26 cellular contexts compared by ENCODE assay signal in the genomic region with DNA sequence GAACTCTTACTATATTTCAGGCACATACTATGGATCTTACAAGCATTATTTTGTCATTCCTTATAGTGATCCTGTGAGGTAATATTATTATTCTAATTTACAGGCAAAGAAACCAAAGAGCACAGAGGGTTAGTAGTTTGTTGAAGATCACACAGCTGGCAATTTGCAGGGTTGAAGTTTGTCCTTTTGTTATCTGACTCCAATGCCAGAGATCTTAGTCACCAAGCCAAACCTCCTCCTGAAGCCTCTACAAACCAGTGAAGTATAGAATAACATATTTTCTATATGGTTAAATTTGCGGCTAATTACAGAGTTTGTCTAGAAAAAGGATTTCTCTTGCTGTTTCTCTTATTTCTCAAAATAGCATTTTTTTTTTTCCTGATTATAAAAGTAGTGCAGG. TPM values are rescaled to one million over a fixed set of nuclear protein-coding genes. Genes with fewer than 3 reads are reported as not detected.
"Had no signal": no experiment of that assay in that cellular context is flagged by ENCODE, and none has a peak within 500 bp of the region (broad histone marks: within the 10 kb centered on the region; RNA-seq: fewer than 3 reads in every experiment).

No MANE protein-coding gene starts in this region.

- H3K79me2 ChIP-seq: hepatocyte had no signal

- H3K4me3 ChIP-seq: esophagus squamous epithelium, hepatocyte, lung, neural progenitor cell, pancreas, smooth muscle cell, tibial artery, upper lobe of left lung, uterus had no signal

- H3K9me3 ChIP-seq: pancreas, uterus had no signal

- H3K36me3 ChIP-seq: esophagus squamous epithelium, neural progenitor cell, pancreas, tibial artery, upper lobe of left lung, uterus had no signal

- H3K27ac ChIP-seq: esophagus squamous epithelium, hepatocyte, neural progenitor cell, pancreas, tibial artery, upper lobe of left lung, uterus had no signal

- H3K4me2 ChIP-seq: hepatocyte, neural progenitor cell, smooth muscle cell had no signal

- H2AFZ ChIP-seq: hepatocyte, neural progenitor cell had no signal

- ATAC-seq: effector memory CD8-positive, alpha-beta T cell; left cardiac atrium; left ventricle myocardium superior; natural killer cell treated with Interleukin-12 subunit alpha and Interleukin-12 subunit beta and Interleukin-15 and Interleukin-18, amount 100 ng/mL, for 72 hours; pancreas; right cardiac atrium; stimulated activated effector memory CD8-positive, alpha-beta T cell treated with anti-CD3 and anti-CD28 coated beads, Interleukin-12 subunit alpha, Interleukin-12 subunit beta, amount 100 ng/mL, for 72 hours had no signal

- DNase-seq: effector memory CD8-positive, alpha-beta T cell; esophagus squamous epithelium; foreskin melanocyte; head of caudate nucleus; kidney; left cardiac atrium; left ventricle myocardium superior; mesenchymal stem cell; midbrain; occipital lobe; pancreas; right cardiac atrium; stimulated activated CD4-positive, alpha-beta T cell treated with anti-CD3 and anti-CD28 coated beads, Interleukin-2, amount 100 ng/mL, for 48 hours; stimulated activated CD8-positive, alpha-beta memory T cell treated with anti-CD3 and anti-CD28 coated beads, Interleukin-4, amount 100 ng/mL, for 48 hours; tibial artery; upper lobe of left lung; uterus had no signal

- H3K4me1 ChIP-seq: uterus had no signal

- H3K9ac ChIP-seq: neural progenitor cell had no signal

- H3K27me3 ChIP-seq: pancreas, uterus had no signal

RNA-seq across cellular contexts. Expression of gene ISLR2, which starts 11.2 kb away (rescaled TPM):
- total RNA-seq: epithelial cell of proximal tubule; hepatocyte; natural killer cell treated with Interleukin-12 subunit alpha and Interleukin-12 subunit beta and Interleukin-15 and Interleukin-18, amount 100 ng/mL, for 72 hours had no signal

RNA-seq across cellular contexts. Expression of gene ISLR, which starts 31.9 kb away (rescaled TPM):
- total RNA-seq: epithelial cell of proximal tubule; natural killer cell treated with Interleukin-12 subunit alpha and Interleukin-12 subunit beta and Interleukin-15 and Interleukin-18, amount 100 ng/mL, for 72 hours; progenitor cell of endocrine pancreas had no signal

RNA-seq across cellular contexts. Expression of gene GOLGA6A, which starts 59.2 kb away (rescaled TPM):
- total RNA-seq: epithelial cell of proximal tubule; esophagus squamous epithelium; hepatocyte; left cardiac atrium; left ventricle myocardium superior; natural killer cell treated with Interleukin-12 subunit alpha and Interleukin-12 subunit beta and Interleukin-15 and Interleukin-18, amount 100 ng/mL, for 72 hours; occipital lobe; pancreas; right cardiac atrium; temporal lobe had no signal
